Comparison of ENCODE assay signal across 1 cellular context in genomic region chr9:137114220-137114612, GRCh38.
TF ChIP-seq lines count a peak whose summit lies in the region.

No MANE protein-coding gene starts in this region.

TF ChIP-seq in K562, 482 proteins besides CTCF, POLR2A, EP300 and RAD21:
- TF ChIP-seq ZBTB7A (IDR thresholded peaks at IDR 0.05; ENCODE audit: borderline replicate concordance, control insufficient read depth, low read depth, low read length) (0 out of 2 replicates have a peak, but pooled peaks have one; percentile 68), ARID3A (IDR thresholded peaks at IDR 0.05; ENCODE audit: borderline replicate concordance, low read depth, low read length) (no peak)
